16 cellular contexts compared by ENCODE assay signal in genomic region chr9:105219291-105219805, GRCh38. TPM values are rescaled to one million over a fixed set of nuclear protein-coding genes. Genes with fewer than 3 reads are reported as not detected.
DNase-seq lines count a peak whose midpoint lies in the region; ATAC-seq and TF ChIP-seq lines count a peak whose summit lies in the region.
"Had no signal": no experiment of that assay in that cellular context is flagged by ENCODE, and none has a peak within 500 bp of the region (broad histone marks: within the 10 kb centered on the region; RNA-seq: fewer than 3 reads in every experiment).

No MANE protein-coding gene starts in this region.

- no peak overlapping the region for H4K5ac ChIP-seq in IMR-90 (ENCODE audit: low read depth, low read length)

- no peak overlapping the region for H3K4me2 ChIP-seq in SK-N-SH
- no peak overlapping the region for H3K4me2 ChIP-seq in IMR-90 (ENCODE audit: low read depth, low read length)

- no peak overlapping the region for H2BK20ac ChIP-seq in IMR-90 (ENCODE audit: low read depth, low read length)

- H3K4me3 ChIP-seq in SK-N-SH (ENCODE audit: low read depth in 2 of 2, low read length in 1 of 2) (no peak overlapping the region), IMR-90 (ENCODE audit: insufficient read depth, low read depth, low read length) (no peak overlapping the region)

- intact Hi-C loops in IMR-90 (cut with micrococcal nuclease), result no loop called here
- intact Hi-C loops in activated CD4-positive, alpha-beta T cell treated with anti-CD3 and anti-CD28 coated beads, Interleukin-2, amount 10 ng/mL, durations not matched to agents 24 days and 14 days (cut with micrococcal nuclease), result no loop called here

- CTCF ChIA-PET in SK-N-SH (lab: Yijun Ruan, JAX), result interaction anchor here (0.6 kb wide), 1 partner anchor 356 kb away, joined by 3 read pairs; no protein-coding TSS in a partner anchor
- CTCF ChIA-PET in IMR-90 (lab: Yijun Ruan, JAX), result no interaction called here

- H3K79me1 ChIP-seq in IMR-90 (ENCODE audit: low read depth in 1 of 2, low read length in 2 of 2), result no peaks in the 10 kb centered on the region

- H3K9me2 ChIP-seq in SK-N-SH, result no peaks in the 10 kb centered on the region

- H3K27me3 Mint-ChIP-seq in activated CD4-positive, alpha-beta T cell treated with anti-CD3 and anti-CD28 coated beads, Interleukin-2, amount 10 ng/mL, durations not matched to agents 24 days and 14 days, result no peaks in the 10 kb centered on the region

- no peak overlapping the region for H3K23ac ChIP-seq in IMR-90 (ENCODE audit: low read depth, low read length)

- H3K27ac Mint-ChIP-seq in activated CD4-positive, alpha-beta T cell treated with anti-CD3 and anti-CD28 coated beads, Interleukin-2, amount 10 ng/mL, durations not matched to agents 24 days and 14 days, result no peak overlapping the region
- H3K27ac Mint-ChIP-seq: CD4-positive, CD25-positive, alpha-beta regulatory T cell; T-helper 17 cell had no signal

- H3K27me3 ChIP-seq in SK-N-SH (ENCODE audit: insufficient read depth) (no peaks in the 10 kb centered on the region), IMR-90 (ENCODE audit: control insufficient read depth, insufficient read depth, low read length) (no peaks in the 10 kb centered on the region; the same call in none of the 2 replicates)

- no TSS peak for BruUV-seq in IMR-90 (replicated peaks; lab: Mats Ljungman, UMichigan)

- H3K4me3 Mint-ChIP-seq in activated CD4-positive, alpha-beta T cell treated with anti-CD3 and anti-CD28 coated beads, Interleukin-2, amount 10 ng/mL, durations not matched to agents 24 days and 14 days, result no peak overlapping the region
- H3K4me3 Mint-ChIP-seq: CD4-positive, CD25-positive, alpha-beta regulatory T cell; T-helper 17 cell had no signal

- no peak overlapping the region for H3K56ac ChIP-seq in IMR-90 (ENCODE audit: extremely low read depth, insufficient read depth, low read length)

- peaks cover 2% of the 10 kb centered on the region for H3K36me3 Mint-ChIP-seq in activated CD4-positive, alpha-beta T cell treated with anti-CD3 and anti-CD28 coated beads, Interleukin-2, amount 10 ng/mL, durations not matched to agents 24 days and 14 days (ENCODE audit: low read depth)

- no peak overlapping the region for H4K8ac ChIP-seq in IMR-90 (ENCODE audit: low read depth in 2 of 2, low read length in 2 of 2)

- no peak overlapping the region for H2AK9ac ChIP-seq in IMR-90 (replicated peaks; ENCODE audit: low read depth, low read length, poor library complexity)

- H3K9me3 Mint-ChIP-seq in activated CD4-positive, alpha-beta T cell treated with anti-CD3 and anti-CD28 coated beads, Interleukin-2, amount 10 ng/mL, durations not matched to agents 24 days and 14 days, result peaks cover 18% of the 10 kb centered on the region

- H4K91ac ChIP-seq in IMR-90 (ENCODE audit: insufficient read depth, low read depth, low read length), result no peak overlapping the region

- H3K9me3 ChIP-seq in SK-N-SH (peaks cover 4% of the 10 kb centered on the region; the same call in 1 of the 2 replicates), IMR-90 (ENCODE audit: control insufficient read depth, insufficient read depth, low read length) (peaks cover 4% of the 10 kb centered on the region; the same call in 1 of the 2 replicates)

- TF ChIP-seq RAD21 in SK-N-SH (IDR thresholded peaks at IDR 0.05; ENCODE audit: low read length) (no peak), IMR-90 (IDR thresholded peaks at IDR 0.05; ENCODE audit: low read length) (no peak)

- 0 out of 2 replicates have a peak, but pooled peaks cover 4% of the 10 kb centered on the region for H3K9me1 ChIP-seq in IMR-90 (ENCODE audit: insufficient read depth, low read length)

- H3K4ac ChIP-seq in IMR-90 (ENCODE audit: low read depth, low read length), result no peak overlapping the region

- H2BK5ac ChIP-seq in IMR-90 (ENCODE audit: low read depth, low read length, poor library complexity, severe bottlenecking), result no peak overlapping the region

- H3K4me1 ChIP-seq in SK-N-SH (ENCODE audit: control insufficient read depth in 1 of 2, insufficient read depth in 2 of 2, low read depth in 1 of 2, low read length in 1 of 2) (peaks cover 4 to 6% of the 10 kb centered on the region in 2 experiments; a peak in 1 of 4 replicates), IMR-90 (ENCODE audit: control insufficient read depth, insufficient read depth, low read length) (peaks cover 4% of the 10 kb centered on the region; the same call in 1 of the 2 replicates)

- in situ Hi-C loops in IMR-90 (cut with MboI; ENCODE audit: low sequenced_read_pairs), result no loop called here

- POLR2A ChIA-PET in SK-N-SH (lab: Yijun Ruan, JAX), result no interaction called here
- POLR2A ChIA-PET in IMR-90 (lab: Charles Lee; ENCODE audit: unreplicated experiment), result no interaction called here

- no peak overlapping the region for H2AK5ac ChIP-seq in IMR-90 (ENCODE audit: low read depth, low read length)

- no peak for ATAC-seq in SK-N-SH treated with all-trans-retinoic acid at 6 μM for 48 hours
- ATAC-seq in IMR-90 (ENCODE audit: low read depth), result peak; percentile 49
- ATAC-seq in HG03135 (IDR thresholded peaks at IDR 0.05; ENCODE audit: unreplicated experiment), result no peak
- ATAC-seq: T-helper 17 cell had no signal

- dilution Hi-C loops in IMR-90 (cut with HindIII; ENCODE audit: low sequenced_read_pairs, unreplicated experiment), result no loop called here

- H3K9ac ChIP-seq in SK-N-SH (no peak overlapping the region), IMR-90 (ENCODE audit: low read depth, low read length) (no peak overlapping the region)

- no peak overlapping the region for H2BK15ac ChIP-seq in IMR-90 (ENCODE audit: low read depth, low read length)

- DNase-seq in SK-N-SH, result no peak
- no peak for DNase-seq in IMR-90
- peak; percentile 53 for DNase-seq in fibroblast of peridontal ligament (ENCODE audit: extremely low read depth)
- no peak for DNase-seq in HT-29 (ENCODE audit: low spot score)
- DNase-seq in activated CD4-positive, alpha-beta T cell treated with anti-CD3 and anti-CD28 coated beads, Interleukin-2, amount 10 ng/mL, durations not matched to agents 24 days and 14 days, result no peak
- DNase-seq: CD4-positive, CD25-positive, alpha-beta regulatory T cell; Kasumi-1; MM.1S; NCI-H1048; NCI-H524 treated with DMSO at 0.1 percent for 48 hours; NCI-H82; Right ventricle myocardium superior; SW 1271; T-helper 17 cell had no signal

- H3K18ac ChIP-seq in IMR-90 (ENCODE audit: low read depth, low read length), result no peak overlapping the region

- TF ChIP-seq CTCF in SK-N-SH (IDR thresholded peaks at IDR 0.05), result no peak
- no peak for TF ChIP-seq CTCF in IMR-90 (conservative IDR thresholded peaks at IDR 0.05; ENCODE audit: low read depth, low read length)

- H4K20me1 ChIP-seq in SK-N-SH (ENCODE audit: insufficient read depth) (no peaks in the 10 kb centered on the region), IMR-90 (ENCODE audit: insufficient read depth, low read length) (no peaks in the 10 kb centered on the region)

- H2BK120ac ChIP-seq in IMR-90 (ENCODE audit: low read depth, low read length), result no peak overlapping the region

- no peaks in the 10 kb centered on the region for H3K4me1 Mint-ChIP-seq in activated CD4-positive, alpha-beta T cell treated with anti-CD3 and anti-CD28 coated beads, Interleukin-2, amount 10 ng/mL, durations not matched to agents 24 days and 14 days
- H3K4me1 Mint-ChIP-seq: CD4-positive, CD25-positive, alpha-beta regulatory T cell; T-helper 17 cell had no signal

- H3K79me2 ChIP-seq in SK-N-SH (ENCODE audit: insufficient read depth), result no peaks in the 10 kb centered on the region

- no peaks in the 10 kb centered on the region for H3F3A ChIP-seq in SK-N-SH (replicated peaks; ENCODE audit: insufficient read depth)

- H2AFZ ChIP-seq in SK-N-SH (ENCODE audit: low read depth), result 0 out of 2 replicates have a peak overlapping the region, but pooled peaks have one; percentile 18
- H2AFZ ChIP-seq in IMR-90 (replicated peaks; ENCODE audit: low read length, poor library complexity), result no peak overlapping the region

- no peak for TF ChIP-seq EP300 in SK-N-SH (IDR thresholded peaks at IDR 0.05; ENCODE audit: borderline replicate concordance in 1 of 2, low read depth in 1 of 2, low read length in 1 of 2)

- H3K36me3 ChIP-seq in SK-N-SH (replicated peaks in 1 of 2; ENCODE audit: control insufficient read depth in 1 of 2, insufficient read depth in 2 of 2, low read length in 1 of 2) (no peaks in the 10 kb centered on the region), IMR-90 (ENCODE audit: control insufficient read depth, insufficient read depth, low read length) (no peaks in the 10 kb centered on the region)

- TF ChIP-seq POLR2A in IMR-90 (IDR thresholded peaks at IDR 0.05; ENCODE audit: low read depth, low read length), result no peak

- no peak overlapping the region for H3K14ac ChIP-seq in IMR-90 (replicated peaks; ENCODE audit: low read depth, low read length)

- WGBS in SK-N-SH (ENCODE audit: low lambda C conversion rate), result 85% methylated on average over 1 of the region's 1 CpG
- WGBS in IMR-90 (ENCODE audit: extremely low coverage in 2 of 2, insufficient read length in 1 of 2), 2 experiments, result no CpG with 5 or more reads among the region's 1 CpG

- no peak overlapping the region for H3K27ac ChIP-seq in SK-N-SH (ENCODE audit: low read depth in 2 of 2, low read length in 1 of 2)
- no peak overlapping the region for H3K27ac ChIP-seq in IMR-90 (ENCODE audit: insufficient read depth, low read length)

TF ChIP-seq in SK-N-SH, 30 proteins besides CTCF, POLR2A, EP300 and RAD21 (continues in another document):
- TF ChIP-seq NRF1 (IDR thresholded peaks at IDR 0.05; ENCODE audit: low read depth, low read length), result no peak
- no peak for TF ChIP-seq TCF12 (IDR thresholded peaks at IDR 0.05)
- TF ChIP-seq FOXJ3 (CRISPR knock-in tag; IDR thresholded peaks at IDR 0.05), result no peak
- no peak for TF ChIP-seq YY1 (IDR thresholded peaks at IDR 0.05; ENCODE audit: low read depth)

TF ChIP-seq in SK-N-SH treated with all-trans-retinoic acid at 6 μM for 48 hours, 23 proteins besides CTCF, POLR2A, EP300 and RAD21 (continues in another document):
- no peak for TF ChIP-seq ARNTL (CRISPR knock-in tag; IDR thresholded peaks at IDR 0.05; ENCODE audit: borderline replicate concordance, low read depth)
- no peak for TF ChIP-seq ISL1 (CRISPR knock-in tag; IDR thresholded peaks at IDR 0.05)

RNA-seq across cellular contexts. Expression of gene SLC44A1, which starts 25.1 kb away (rescaled TPM):
- polyA plus RNA-seq in SK-N-SH (2012; rRNA removed) (4.5 and 5.9 TPM in 2 replicates), IMR-90 (2012; rRNA removed) (3.9 and 5.2 TPM in 2 replicates)
- 8.5 and 11.2 TPM in 2 replicates for polyA plus RNA-seq in SK-N-SH (2012; cell fraction: cytosol; rRNA removed)
- polyA plus RNA-seq in SK-N-SH (2012; cell fraction: nucleus; rRNA removed), result 1.6 and 3.9 TPM in 2 replicates
- total RNA-seq in IMR-90 (2012; rRNA removed), result 19.4 and 21.7 TPM in 2 replicates
- 1.4 and 2.1 TPM in 2 replicates for polyA plus RNA-seq in IMR-90 (2012; cell fraction: cytosol; rRNA removed)
- 0.44 and 2.7 TPM in 2 replicates for polyA plus RNA-seq in IMR-90 (2012; cell fraction: nucleus; rRNA removed; ENCODE audit: low replicate concordance)
- 37.3 and 43.7 TPM in 2 replicates for total RNA-seq in HT-29 (2014; rRNA removed; shearing (Covaris generic))
- 2.5 and 2.9 TPM in 2 replicates for total RNA-seq in activated CD4-positive, alpha-beta T cell treated with anti-CD3 and anti-CD28 coated beads, Interleukin-2, amount 10 ng/mL, durations not matched to agents 24 days and 14 days
